ENCODE assay signal across 9 cellular contexts in the genomic region with DNA sequence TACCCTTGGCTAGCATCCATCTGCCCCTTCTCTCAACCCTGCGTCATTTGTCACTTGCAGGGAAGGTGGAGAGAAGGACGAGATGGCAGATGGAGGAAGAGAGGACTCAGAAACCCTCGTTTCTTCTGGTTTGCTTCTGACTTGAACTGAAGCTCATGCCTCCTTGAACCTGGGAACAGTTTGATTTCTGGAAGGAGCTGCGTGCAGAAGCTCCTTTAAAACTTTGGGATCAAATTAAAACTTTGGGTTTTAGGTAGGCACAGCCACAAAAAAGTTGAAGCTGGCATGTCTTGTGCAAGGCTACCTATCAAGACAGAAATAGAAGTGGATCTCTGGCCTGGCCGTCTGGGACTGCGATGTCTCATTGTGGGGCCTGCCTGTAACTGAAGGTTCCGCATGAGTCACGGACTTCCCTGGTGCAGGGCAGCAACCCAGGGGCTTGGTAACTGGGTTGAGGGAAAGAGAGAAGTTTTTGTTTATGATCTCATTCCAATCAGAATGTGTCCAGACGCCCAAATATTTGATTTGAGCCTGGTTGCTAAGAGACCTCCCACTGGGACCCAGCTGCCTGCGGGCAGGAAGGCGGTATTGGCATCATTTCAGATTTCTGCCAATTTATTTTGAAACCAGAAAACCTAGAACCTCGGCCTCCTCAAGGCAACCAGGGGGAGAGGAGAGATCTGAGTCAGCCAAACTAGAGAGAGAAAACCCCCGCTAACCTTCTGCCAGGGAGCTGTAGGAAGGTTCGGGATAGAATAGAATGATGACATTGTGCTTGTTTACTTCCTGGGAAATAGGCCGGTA. TPM values are rescaled to one million over a fixed set of nuclear protein-coding genes. Genes with fewer than 3 reads are reported as not detected.
DNase-seq lines count a peak whose midpoint lies in the region; ATAC-seq and TF ChIP-seq lines count a peak whose summit lies in the region.
"Had no signal": no experiment of that assay in that cellular context is flagged by ENCODE, and none has a peak within 500 bp of the region (broad histone marks: within the 10 kb centered on the region; RNA-seq: fewer than 3 reads in every experiment).

No MANE protein-coding gene starts in this region.

- H3K4me1 ChIP-seq in endodermal cell (ENCODE audit: control insufficient read depth, insufficient read depth, low read length) = no peaks in the 10 kb centered on the region

- TF ChIP-seq CTCF in endodermal cell (conservative IDR thresholded peaks at IDR 0.05) (no peak), natural killer cell (IDR thresholded peaks at IDR 0.05) (no peak)

- in situ Hi-C loops in KBM-7 (cut with MboI; ENCODE audit: low pct_unique_long_range_greater_than_20kb, low sequenced_read_pairs) = no loop called here

- DNase-seq in DMS79 treated with DMSO at 0.1 percent for 48 hours (lab: John Stamatoyannopoulos, UW) (peak; percentile 20), DMS79 (lab: John Stamatoyannopoulos, UW) (no peak), KBM-7 (peak; percentile 71), SKM-1 treated with dmso at 0.1 percent for 144 hours (lab: John Stamatoyannopoulos, UW; ENCODE audit: unreplicated experiment) (peak; percentile 60), endodermal cell (no peak), natural killer cell (no peak), OCI-M2 (lab: John Stamatoyannopoulos, UW; ENCODE audit: unreplicated experiment) (no peak)

- ATAC-seq in GM21723 (IDR thresholded peaks at IDR 0.05; ENCODE audit: unreplicated experiment) (peak; percentile 75), natural killer cell (peak; percentile 46 to 66 (median 54))

- no peaks in the 10 kb centered on the region for H3K36me3 ChIP-seq in endodermal cell (ENCODE audit: control insufficient read depth, insufficient read depth, low read length)

- WGBS in endodermal cell (ENCODE audit: insufficient coverage in 1 of 2, insufficient read length in 1 of 2), 2 experiments = 82 to 85% methylated on average over 7 to 15 of the region's 15 CpGs

- no peaks in the 10 kb centered on the region for H3K9me3 ChIP-seq in endodermal cell (ENCODE audit: control insufficient read depth, low read length)

- H3K27ac Mint-ChIP-seq in endodermal cell (no peak overlapping the region), natural killer cell (peak overlapping the region in 1 of 2 donors; percentile 42)

- intact Hi-C loops in natural killer cell (cut with micrococcal nuclease) = no loop called here

- H3K9ac ChIP-seq in endodermal cell (ENCODE audit: extremely low read depth, low read length, poor library complexity, severe bottlenecking) = no peak overlapping the region

- H3K27me3 Mint-ChIP-seq in endodermal cell (ENCODE audit: insufficient read depth) (no peaks in the 10 kb centered on the region), natural killer cell (ENCODE audit: low read depth in 2 of 2) (peaks cover 9% of the 10 kb centered on the region in 2 donors)

- H3K4me3 Mint-ChIP-seq in endodermal cell = no peak overlapping the region
- H3K4me3 Mint-ChIP-seq in natural killer cell = no peak overlapping the region

- peak overlapping the region; percentile 7 for H3K27ac ChIP-seq in endodermal cell (ENCODE audit: low read depth, low read length)
- H3K27ac ChIP-seq: C4-2B had no signal

- peaks cover 12% of the 10 kb centered on the region for H3K4me1 Mint-ChIP-seq in endodermal cell
- H3K4me1 Mint-ChIP-seq in natural killer cell = peaks cover 6% of the 10 kb centered on the region in 2 donors

- no peaks in the 10 kb centered on the region for H3K36me3 Mint-ChIP-seq in endodermal cell (ENCODE audit: low read depth)
- no peaks in the 10 kb centered on the region for H3K36me3 Mint-ChIP-seq in natural killer cell

- no peaks in the 10 kb centered on the region for H3K9me3 Mint-ChIP-seq in endodermal cell
- H3K9me3 Mint-ChIP-seq in natural killer cell = no peaks in the 10 kb centered on the region

- no peak overlapping the region for H3K4me3 ChIP-seq in endodermal cell (ENCODE audit: low read length)

- H3K27me3 ChIP-seq in endodermal cell (ENCODE audit: control insufficient read depth, insufficient read depth, low read length, poor library complexity, severe bottlenecking) = no peaks in the 10 kb centered on the region

RNA-seq across cellular contexts. Expression of gene CAMK1D, which starts 15.8 kb away (rescaled TPM):
- total RNA-seq in endodermal cell = 1 to 10 TPM; 4.5 to 7.8 TPM
- polyA plus RNA-seq in endodermal cell (2013, experiment 1 of 2) = 9.1 TPM
- 7.3 TPM for polyA plus RNA-seq in endodermal cell (2013, experiment 2 of 2)
- total RNA-seq in natural killer cell = 10 to 100 TPM; 44.2 to 56.4 (median 49.7) TPM

Comparison
In these comparisons a context has a peak if more than half of its experiments do, and no peak if none do; other contexts are left out.
1. DNase-seq: peak in DMS79 treated with DMSO at 0.1 percent for 48 hours (single experiment), KBM-7 (single experiment) and SKM-1 treated with dmso at 0.1 percent for 144 hours (single experiment); none in DMS79 (single experiment), endodermal cell (single experiment), natural killer cell (single experiment) and OCI-M2 (single experiment).
2. RNA of gene CAMK1D, which starts 15.8 kb away (total RNA-seq): 44.2 to 56.4 TPM in natural killer cell; 4.5 to 7.8 TPM in endodermal cell; every median in the first group is over 4 times any median in the second.